Comparison of ENCODE assay signal across 30 cellular contexts in the genomic region with DNA sequence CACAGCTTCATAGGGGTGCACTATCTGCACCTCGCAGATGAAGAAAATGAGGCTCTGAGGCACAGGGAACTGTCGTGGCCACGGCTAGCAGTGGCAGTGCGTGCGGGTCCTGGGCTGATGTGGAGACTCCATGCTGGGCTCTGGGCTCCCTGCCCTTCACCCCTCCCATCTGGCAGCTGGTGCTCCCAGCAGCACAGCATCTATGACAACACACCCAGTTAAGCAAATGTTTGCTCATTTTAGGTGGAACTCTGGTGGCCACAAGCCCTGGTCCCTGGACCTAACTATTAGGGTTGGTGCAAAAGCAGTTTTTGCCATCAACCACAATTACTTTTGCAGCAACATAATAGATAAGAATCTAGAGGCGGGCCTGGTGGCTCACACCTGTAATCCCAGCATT. TPM values are rescaled to one million over a fixed set of nuclear protein-coding genes. Genes with fewer than 3 reads are reported as not detected.
DNase-seq lines count a peak whose midpoint lies in the region; ATAC-seq and TF ChIP-seq lines count a peak whose summit lies in the region.
"Had no signal": no experiment of that assay in that cellular context is flagged by ENCODE, and none has a peak within 500 bp of the region (broad histone marks: within the 10 kb centered on the region; RNA-seq: fewer than 3 reads in every experiment).

No MANE protein-coding gene starts in this region.

- H4K91ac ChIP-seq in trophoblast cell (ENCODE audit: low read depth, low read length) = no peak overlapping the region

- no peaks in the 10 kb centered on the region for H3K36me3 ChIP-seq in colonic mucosa
- peaks cover 13 to 90% (median 79%) of the 10 kb centered on the region in 4 donors for H3K36me3 ChIP-seq in stomach
- peaks cover 24 to 32% of the 10 kb centered on the region in 2 experiments for H3K36me3 ChIP-seq in trophoblast cell (ENCODE audit: control insufficient read depth in 1 of 2, insufficient read depth in 2 of 2, low read length in 2 of 2)
- H3K36me3 ChIP-seq: SJCRH30 had no signal

- intact Hi-C loops in colonic mucosa (cut with DNase I) = no loop called here
- intact Hi-C loops in stomach (cut with DNase I; ENCODE audit: low total_unique reads) = no loop called here

- no peak for TF ChIP-seq CTCF in colonic mucosa (IDR thresholded peaks at IDR 0.05)
- TF ChIP-seq CTCF in stomach (IDR thresholded peaks at IDR 0.05) = no peak

- H4K8ac ChIP-seq in trophoblast cell (ENCODE audit: low read depth, low read length) = no peak overlapping the region

- H3K79me2 ChIP-seq in trophoblast cell (ENCODE audit: control insufficient read depth, insufficient read depth, low read length, poor library complexity) = no peaks in the 10 kb centered on the region

- 42 to 71% (median 57%) methylated on average over 4 to 6 of the region's 6 CpGs for WGBS in stomach, 5 donors
- WGBS in trophoblast cell (ENCODE audit: extremely low coverage, insufficient coverage, insufficient read length) = no CpG with 5 or more reads among the region's 6 CpGs

- no peak overlapping the region for H3K27ac Mint-ChIP-seq in activated CD8-positive, alpha-beta memory T cell treated with anti-CD3 and anti-CD28 coated beads, Interleukin-2, amount 10 ng/mL, durations not matched to agents 7 days and 5 days
- H3K27ac Mint-ChIP-seq: activated CD8-positive, alpha-beta T cell treated with anti-CD3 and anti-CD28 coated beads, Interleukin-2, amount 10 ng/mL, durations not matched to agents 7 days and 5 days; activated naive CD8-positive, alpha-beta T cell; GM23338; HFFc6; natural killer cell treated with Interleukin-12 subunit alpha and Interleukin-12 subunit beta and Interleukin-15 and Interleukin-18, amount 100 ng/mL, for 72 hours; T-cell had no signal

- H3K27me3 Mint-ChIP-seq in activated CD8-positive, alpha-beta memory T cell treated with anti-CD3 and anti-CD28 coated beads, Interleukin-2, amount 10 ng/mL, durations not matched to agents 7 days and 5 days = no peaks in the 10 kb centered on the region
- H3K27me3 Mint-ChIP-seq: activated naive CD8-positive, alpha-beta T cell; natural killer cell treated with Interleukin-12 subunit alpha and Interleukin-12 subunit beta and Interleukin-15 and Interleukin-18, amount 100 ng/mL, for 72 hours; T-cell had no signal

- H3K4me2 ChIP-seq in trophoblast cell (ENCODE audit: low read length) = no peak overlapping the region
- H3K4me2 ChIP-seq: GM23338 had no signal

- no peak overlapping the region for H3K18ac ChIP-seq in trophoblast cell (ENCODE audit: low read length)

- H3K9me3 ChIP-seq in colonic mucosa (no peaks in the 10 kb centered on the region), stomach (no peaks in the 10 kb centered on the region), trophoblast cell (ENCODE audit: insufficient read depth, low read depth, low read length) (peaks cover 5% of the 10 kb centered on the region)
- H3K9me3 ChIP-seq: Caco-2, heart right ventricle, SJCRH30, tibial artery had no signal

- no peaks in the 10 kb centered on the region for H3K36me3 Mint-ChIP-seq in activated CD8-positive, alpha-beta memory T cell treated with anti-CD3 and anti-CD28 coated beads, Interleukin-2, amount 10 ng/mL, durations not matched to agents 7 days and 5 days
- H3K36me3 Mint-ChIP-seq: natural killer cell treated with Interleukin-12 subunit alpha and Interleukin-12 subunit beta and Interleukin-15 and Interleukin-18, amount 100 ng/mL, for 72 hours; T-cell had no signal

- no peak for TF ChIP-seq POLR2A in stomach (IDR thresholded peaks at IDR 0.05)

- H2BK12ac ChIP-seq in trophoblast cell (ENCODE audit: low read length) = no peak overlapping the region

- H3K27ac ChIP-seq in colonic mucosa = peak overlapping the region; percentile 13
- no peak overlapping the region for H3K27ac ChIP-seq in stomach
- no peak overlapping the region for H3K27ac ChIP-seq in trophoblast cell (ENCODE audit: low read depth, low read length)
- H3K27ac ChIP-seq: heart right ventricle, SJCRH30, tibial artery had no signal

- H3K27me3 ChIP-seq in colonic mucosa = no peaks in the 10 kb centered on the region
- H3K27me3 ChIP-seq in stomach = no peaks in the 10 kb centered on the region
- no peaks in the 10 kb centered on the region for H3K27me3 ChIP-seq in trophoblast cell (ENCODE audit: insufficient read depth, low read length)
- H3K27me3 ChIP-seq: heart right ventricle, SJCRH30, tibial artery had no signal

- H2AFZ ChIP-seq in trophoblast cell (ENCODE audit: insufficient read depth, low read length, poor library complexity) = no peak overlapping the region
- H2AFZ ChIP-seq: GM23338 had no signal

- TF ChIP-seq EP300 in stomach (IDR thresholded peaks at IDR 0.05) = no peak

- H3K4me1 Mint-ChIP-seq in activated CD8-positive, alpha-beta memory T cell treated with anti-CD3 and anti-CD28 coated beads, Interleukin-2, amount 10 ng/mL, durations not matched to agents 7 days and 5 days = peaks cover 15% of the 10 kb centered on the region
- H3K4me1 Mint-ChIP-seq: GM23338 had no signal

- DNase-seq in DMS153 (lab: John Stamatoyannopoulos, UW) = peak; percentile 13
- no peak for DNase-seq in DMS153 treated with DMSO at 0.1 percent for 48 hours (lab: John Stamatoyannopoulos, UW; ENCODE audit: unreplicated experiment)
- DNase-seq in NCI-H2081 treated with DMSO at 0.1 percent for 48 hours (lab: John Stamatoyannopoulos, UW) = peak; percentile 92
- peak; percentile 64 for DNase-seq in colonic mucosa
- DNase-seq in stomach = peak; percentile 40
- no peak for DNase-seq in activated CD8-positive, alpha-beta memory T cell treated with anti-CD3 and anti-CD28 coated beads, Interleukin-2, amount 10 ng/mL, durations not matched to agents 7 days and 5 days
- no peak for DNase-seq in trophoblast cell
- DNase-seq in HPDE6-E6E7 (ENCODE audit: extremely low spot score) = no peak
- DNase-seq: 8988T; activated CD4-positive, alpha-beta T cell treated with anti-CD3 and anti-CD28 coated beads for 4 hours; activated CD8-positive, alpha-beta T cell treated with anti-CD3 and anti-CD28 coated beads, Interleukin-2, amount 10 ng/mL, durations not matched to agents 7 days and 5 days; activated T-cell treated with anti-CD3 and anti-CD28 coated beads for 4 hours; C1 segment of cervical spinal cord; Caco-2; DND-41; GF-D8; heart right ventricle; HFFc6; NCI-H1436 treated with DMSO at 0.1 percent for 48 hours; NCI-H2171 treated with DMSO at 0.1 percent for 48 hours; NCI-H526 treated with DMSO at 0.1 percent for 48 hours; occipital lobe; SJCRH30; stimulated activated CD4-positive, alpha-beta T cell treated with anti-CD3 and anti-CD28 coated beads, Interleukin-4, amount 100 ng/mL, for 24 hours; T-cell; tibial artery; WERI-Rb-1 had no signal

- no peak overlapping the region for H2BK120ac ChIP-seq in trophoblast cell (ENCODE audit: insufficient read depth, low read length, poor library complexity)

- H3K9ac ChIP-seq in colonic mucosa (ENCODE audit: low read depth in 2 of 2, low read length in 2 of 2) (no peak overlapping the region), trophoblast cell (ENCODE audit: low read length) (no peak overlapping the region)

- H3K4me3 ChIP-seq in colonic mucosa = no peak overlapping the region
- H3K4me3 ChIP-seq in stomach = no peak overlapping the region
- H3K4me3 ChIP-seq in trophoblast cell (ENCODE audit: low read depth, low read length) = no peak overlapping the region
- H3K4me3 ChIP-seq: GM23338, heart right ventricle, SJCRH30, tibial artery had no signal

- H3K14ac ChIP-seq in trophoblast cell (ENCODE audit: low read length) = no peak overlapping the region

- CTCF ChIA-PET in activated CD8-positive, alpha-beta memory T cell treated with anti-CD3 and anti-CD28 coated beads, Interleukin-2, amount 10 ng/mL, durations not matched to agents 7 days and 5 days (lab: Charles Lee) = no interaction called here

- no peak for ATAC-seq in activated CD8-positive, alpha-beta memory T cell treated with anti-CD3 and anti-CD28 coated beads, Interleukin-2, amount 10 ng/mL, durations not matched to agents 7 days and 5 days
- ATAC-seq: activated CD8-positive, alpha-beta T cell treated with anti-CD3 and anti-CD28 coated beads, Interleukin-2, amount 10 ng/mL, durations not matched to agents 7 days and 5 days; GM23338; natural killer cell treated with Interleukin-12 subunit alpha and Interleukin-12 subunit beta and Interleukin-15 and Interleukin-18, amount 100 ng/mL, for 72 hours; T-cell had no signal

- no peak overlapping the region for H4K12ac ChIP-seq in trophoblast cell (ENCODE audit: low read depth, low read length)

- no peaks in the 10 kb centered on the region for H3K79me1 ChIP-seq in trophoblast cell (ENCODE audit: low read length)

- H3K4me1 ChIP-seq in colonic mucosa (no peaks in the 10 kb centered on the region), stomach (peaks cover 0 to 12% (median 9%) of the 10 kb centered on the region in 4 donors), trophoblast cell (ENCODE audit: control insufficient read depth in 1 of 2, insufficient read depth in 2 of 2, low read length in 2 of 2) (no peaks in the 10 kb centered on the region)
- H3K4me1 ChIP-seq: Caco-2, heart right ventricle, SJCRH30, tibial artery had no signal

- H2BK5ac ChIP-seq in trophoblast cell (ENCODE audit: low read depth, low read length, poor library complexity) = no peak overlapping the region

- H3K23ac ChIP-seq in trophoblast cell (ENCODE audit: low read length) = no peak overlapping the region

- no peak overlapping the region for H3K4me3 Mint-ChIP-seq in activated CD8-positive, alpha-beta memory T cell treated with anti-CD3 and anti-CD28 coated beads, Interleukin-2, amount 10 ng/mL, durations not matched to agents 7 days and 5 days
- H3K4me3 Mint-ChIP-seq: activated CD8-positive, alpha-beta T cell treated with anti-CD3 and anti-CD28 coated beads, Interleukin-2, amount 10 ng/mL, durations not matched to agents 7 days and 5 days; activated naive CD8-positive, alpha-beta T cell; GM23338; HFFc6; natural killer cell treated with Interleukin-12 subunit alpha and Interleukin-12 subunit beta and Interleukin-15 and Interleukin-18, amount 100 ng/mL, for 72 hours; T-cell had no signal

- H3K4ac ChIP-seq in trophoblast cell (ENCODE audit: low read depth, low read length) = no peak overlapping the region

- H2AK5ac ChIP-seq in trophoblast cell (ENCODE audit: low read length) = no peak overlapping the region

- no peaks in the 10 kb centered on the region for H3K9me3 Mint-ChIP-seq in activated CD8-positive, alpha-beta memory T cell treated with anti-CD3 and anti-CD28 coated beads, Interleukin-2, amount 10 ng/mL, durations not matched to agents 7 days and 5 days (ENCODE audit: low read depth)
- H3K9me3 Mint-ChIP-seq: GM23338; HFFc6; natural killer cell treated with Interleukin-12 subunit alpha and Interleukin-12 subunit beta and Interleukin-15 and Interleukin-18, amount 100 ng/mL, for 72 hours; T-cell had no signal

RNA-seq across cellular contexts. Expression of a gene that starts 30.9 kb away (rescaled TPM):
- 10 to 100 TPM; 12.5 to 15.6 TPM for total RNA-seq in colonic mucosa
- 10 to 100 TPM in 3 of 5 donors, 1 to 10 TPM in 2; 4.7 to 19.7 (median 17.4) TPM for total RNA-seq in stomach
- polyA plus RNA-seq in stomach = 1 to 10 TPM; 5.8 to 8.5 (median 8.0) TPM
- 1 to 10 TPM; 6.3 to 8.3 TPM for total RNA-seq in activated CD8-positive, alpha-beta memory T cell treated with anti-CD3 and anti-CD28 coated beads, Interleukin-2, amount 10 ng/mL, durations not matched to agents 7 days and 5 days
- 8.5 and 9.0 TPM in 2 replicates for polyA plus RNA-seq in trophoblast cell (2013)

RNA-seq across cellular contexts. Expression of a gene that starts 31.2 kb away (rescaled TPM):
- total RNA-seq in colonic mucosa = 10 to 100 TPM; 13.6 to 17.1 TPM
- 10 to 100 TPM in 4 of 5 donors, 1 to 10 TPM in 1; 9.9 to 28.1 (median 14.6) TPM for total RNA-seq in stomach
- 1 to 10 TPM; 3.4 to 4.6 (median 4.6) TPM for polyA plus RNA-seq in stomach
- 10 to 100 TPM; 26.8 to 31.1 TPM for total RNA-seq in activated CD8-positive, alpha-beta memory T cell treated with anti-CD3 and anti-CD28 coated beads, Interleukin-2, amount 10 ng/mL, durations not matched to agents 7 days and 5 days
- 12.5 and 12.7 TPM in 2 replicates for polyA plus RNA-seq in trophoblast cell (2013)

RNA-seq across cellular contexts. Expression of a gene that starts 47.5 kb away (rescaled TPM):
- total RNA-seq in colonic mucosa (1 to 10 TPM; 2.9 to 5.0 TPM), stomach (10 to 100 TPM in 3 of 5 donors, 1 to 10 TPM in 2; 2.7 to 45.8 (median 15.2) TPM)
- 10 to 100 TPM; 10.2 to 20.5 (median 19.9) TPM for polyA plus RNA-seq in stomach
- 10 to 100 TPM; 34.7 to 37.1 TPM for total RNA-seq in activated CD8-positive, alpha-beta memory T cell treated with anti-CD3 and anti-CD28 coated beads, Interleukin-2, amount 10 ng/mL, durations not matched to agents 7 days and 5 days
- polyA plus RNA-seq in trophoblast cell (2013) = 9.6 and 10.8 TPM in 2 replicates
- total RNA-seq: Caco-2 had no signal

Comparison
In these comparisons a context has a peak if more than half of its experiments do, and no peak if none do; other contexts are left out.
1. DNase-seq: peak in DMS153 (single experiment), NCI-H2081 treated with DMSO at 0.1 percent for 48 hours (single experiment), colonic mucosa (single experiment) and stomach (single experiment); none in DMS153 treated with DMSO at 0.1 percent for 48 hours (single experiment), activated CD8-positive, alpha-beta memory T cell treated with anti-CD3 and anti-CD28 coated beads, Interleukin-2, amount 10 ng/mL, durations not matched to agents 7 days and 5 days (single experiment), trophoblast cell (0 of 2) and HPDE6-E6E7 (single experiment).